In genomic region chr1:11680270-11681070, GRCh38 we compare ENCODE assay signal across 1 cellular context.
TF ChIP-seq lines count a peak whose summit lies in the region.

No MANE protein-coding gene starts in this region.

TF ChIP-seq in A549, 52 proteins besides CTCF, POLR2A, EP300 and RAD21 (continued from another document):
- TF ChIP-seq HMGXB4 (CRISPR knock-in tag; IDR thresholded peaks at IDR 0.05; ENCODE audit: borderline replicate concordance): no peak
- no peak for TF ChIP-seq JUN (IDR thresholded peaks at IDR 0.05)
TF ChIP-seq in A549: peak in this region for 2.
